1 cellular context compared by ENCODE assay signal in genomic region chr7:148884049-148884298, GRCh38.
TF ChIP-seq lines count a peak whose summit lies in the region.

TSS of gene EZH2 (minus strand) at chr7:148884291. CDS start at chr7:148847298, 36,993 bp downstream.

TF ChIP-seq in GM12878, 131 proteins besides CTCF, POLR2A, EP300 and RAD21 (continued from another document):
- TF ChIP-seq, protein P1, sequence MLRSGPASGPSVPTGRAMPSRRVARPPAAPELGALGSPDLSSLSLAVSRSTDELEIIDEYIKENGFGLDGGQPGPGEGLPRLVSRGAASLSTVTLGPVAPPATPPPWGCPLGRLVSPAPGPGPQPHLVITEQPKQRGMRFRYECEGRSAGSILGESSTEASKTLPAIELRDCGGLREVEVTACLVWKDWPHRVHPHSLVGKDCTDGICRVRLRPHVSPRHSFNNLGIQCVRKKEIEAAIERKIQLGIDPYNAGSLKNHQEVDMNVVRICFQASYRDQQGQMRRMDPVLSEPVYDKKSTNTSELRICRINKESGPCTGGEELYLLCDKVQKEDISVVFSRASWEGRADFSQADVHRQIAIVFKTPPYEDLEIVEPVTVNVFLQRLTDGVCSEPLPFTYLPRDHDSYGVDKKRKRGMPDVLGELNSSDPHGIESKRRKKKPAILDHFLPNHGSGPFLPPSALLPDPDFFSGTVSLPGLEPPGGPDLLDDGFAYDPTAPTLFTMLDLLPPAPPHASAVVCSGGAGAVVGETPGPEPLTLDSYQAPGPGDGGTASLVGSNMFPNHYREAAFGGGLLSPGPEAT (IDR thresholded peaks at IDR 0.05; ENCODE audit: low read depth), result no peak
- TF ChIP-seq ZNF217 (IDR thresholded peaks at IDR 0.05) (peak; percentile 20; the same call in 1 of the 2 replicates), ZBED1 (IDR thresholded peaks at IDR 0.05; ENCODE audit: borderline replicate concordance) (no peak), TCF3 (IDR thresholded peaks at IDR 0.05; ENCODE audit: borderline replicate concordance, insufficient read depth, low read depth, low read length) (0 out of 2 replicates have a peak, but pooled peaks have one; percentile 53), JUND (IDR thresholded peaks at IDR 0.05; ENCODE audit: low read depth, low read length) (no peak), SRF (IDR thresholded peaks at IDR 0.05; ENCODE audit: low read depth in 2 of 2, low read length in 2 of 2) (0 out of 4 replicates have a peak, but pooled peaks of 1 of the 2 experiments have one; percentile 16), EGR1 (IDR thresholded peaks at IDR 0.05; ENCODE audit: borderline replicate concordance in 1 of 2, low read depth in 2 of 2, low read length in 2 of 2) (peak in 1 of 2 experiments; percentile 46; a peak in 1 of 3 replicates), NR2F1 (conservative IDR thresholded peaks at IDR 0.05) (peak; percentile 10; the same call in 1 of the 2 replicates), ZZZ3 (IDR thresholded peaks at IDR 0.05; ENCODE audit: control insufficient read depth, insufficient read length, low read depth) (no peak), IKZF1 (conservative IDR thresholded peaks at IDR 0.05) (no peak), SMARCA5 (IDR thresholded peaks at IDR 0.05) (peak; percentile 42; the same call in 1 of the 2 replicates)
